In genomic region chr2:68418419-68418818, GRCh38 we compare ENCODE assay signal across 1 cellular context.
TF ChIP-seq lines count a peak whose summit lies in the region.

No MANE protein-coding gene starts in this region.

TF ChIP-seq in GM23338, 12 proteins besides CTCF, POLR2A, EP300 and RAD21:
- no peak for TF ChIP-seq ZNF331 (CRISPR knock-in tag; IDR thresholded peaks at IDR 0.05; ENCODE audit: low read depth)
- TF ChIP-seq JUNB (IDR thresholded peaks at IDR 0.05; ENCODE audit: unreplicated experiment) = no peak
- no peak for TF ChIP-seq STAT1 (IDR thresholded peaks at IDR 0.05; ENCODE audit: unreplicated experiment)
- TF ChIP-seq ZNF114 (CRISPR knock-in tag; IDR thresholded peaks at IDR 0.05) = no peak
- no peak for TF ChIP-seq CREB1 (CRISPR knock-in tag; IDR thresholded peaks at IDR 0.05; ENCODE audit: low read depth)
- TF ChIP-seq NANOG (IDR thresholded peaks at IDR 0.05; ENCODE audit: borderline replicate concordance) = no peak
- TF ChIP-seq POLR2AphosphoS5 (IDR thresholded peaks at IDR 0.05; ENCODE audit: low read depth) = no peak
- TF ChIP-seq EZH2 (IDR thresholded peaks at IDR 0.05; ENCODE audit: low read depth, unreplicated experiment) = no peak
